8 cellular contexts compared by ENCODE assay signal in genomic region chr2:238141541-238142318, GRCh38. TPM values are rescaled to one million over a fixed set of nuclear protein-coding genes. Genes with fewer than 3 reads are reported as not detected.
A peak's percentile ranks its signal among the peaks of the same experiment; 100 is the strongest.
DNase-seq lines count a peak whose midpoint lies in the region; ATAC-seq, FAIRE-seq and TF ChIP-seq lines count a peak whose summit lies in the region.
"Had no signal": no experiment of that assay in that cellular context is flagged by ENCODE, and none has a peak within 500 bp of the region (broad histone marks: within the 10 kb centered on the region; RNA-seq: fewer than 3 reads in every experiment).

No MANE protein-coding gene starts in this region.

- DNase-seq in H54 (ENCODE audit: insufficient read length, low spot score) (peak; percentile 79), NCI-H460 (ENCODE audit: extremely low read depth, low read depth) (peak; percentile 26), breast epithelium (ENCODE audit: low spot score in 2 of 2) (peak; percentile 23 to 72), renal cortical epithelial cell (ENCODE audit: low read depth) (peak; percentile 83), T-helper 2 cell (no peak), retina (no peak)
- DNase-seq: adrenal gland had no signal

- H3K27me3 ChIP-seq in breast epithelium = no peaks in the 10 kb centered on the region
- H3K27me3 ChIP-seq: adrenal gland had no signal

- H3K4me1 ChIP-seq in breast epithelium = no peaks in the 10 kb centered on the region
- H3K4me1 ChIP-seq: adrenal gland had no signal

- TF ChIP-seq CTCF in breast epithelium (IDR thresholded peaks at IDR 0.05) = no peak

- no peaks in the 10 kb centered on the region for H3K9me3 ChIP-seq in breast epithelium
- H3K9me3 ChIP-seq: adrenal gland had no signal

- no peaks in the 10 kb centered on the region for H3K36me3 ChIP-seq in breast epithelium
- H3K36me3 ChIP-seq: adrenal gland had no signal

- no peak overlapping the region for H3K27ac ChIP-seq in breast epithelium
- H3K27ac ChIP-seq: adrenal gland had no signal

- peak; percentile 83 for FAIRE-seq in H54 (lab: Jason Lieb, UNC)

- no peak for TF ChIP-seq POLR2A in H54 (IDR thresholded peaks at IDR 0.05; ENCODE audit: low read depth, low read length)
- no peak for TF ChIP-seq POLR2A in breast epithelium (IDR thresholded peaks at IDR 0.05)

- intact Hi-C loops in breast epithelium (cut with DNase I; ENCODE audit: low total_unique reads) = no loop called here

- no peak overlapping the region for H3K4me3 ChIP-seq in breast epithelium
- H3K4me3 ChIP-seq: adrenal gland had no signal

- ATAC-seq in HG02970 (IDR thresholded peaks at IDR 0.05; ENCODE audit: low FRiP score, unreplicated experiment) = no peak

RNA-seq across cellular contexts. Expression of gene KLHL30, which starts 3.3 kb away (rescaled TPM):
- total RNA-seq in NCI-H460 (2014; rRNA removed; shearing (Covaris generic)) = 0.05 TPM in 1 of 2 replicates, not detected in the other
- 0.13 and 0.47 TPM in 2 replicates for polyA plus RNA-seq in NCI-H460 (2014; cell fraction: nucleus; rRNA removed)
- total RNA-seq in breast epithelium (under 1 TPM; 0.15 to 0.98 (median 0.32) TPM), renal cortical epithelial cell (0.40 and 0.87 TPM in 2 replicates)

RNA-seq across cellular contexts. Expression of gene ERFE, which starts 17.0 kb away (rescaled TPM):
- total RNA-seq in NCI-H460 (2014; rRNA removed; shearing (Covaris generic)) = 7.7 and 10.0 TPM in 2 replicates
- polyA plus RNA-seq in NCI-H460 (2014; cell fraction: nucleus; rRNA removed) = 15.9 and 16.9 TPM in 2 replicates
- total RNA-seq in breast epithelium = under 1 TPM in 2 of 3 donors, not detected in 1; 0.48 to 0.98 TPM
- total RNA-seq in renal cortical epithelial cell = 10.4 and 13.9 TPM in 2 replicates

RNA-seq across cellular contexts. Expression of gene ESPNL, which starts 41.6 kb away (rescaled TPM):
- total RNA-seq in NCI-H460 (2014; rRNA removed; shearing (Covaris generic)) = 0.20 and 0.35 TPM in 2 replicates
- polyA plus RNA-seq in NCI-H460 (2014; cell fraction: nucleus; rRNA removed) = 4.2 and 4.6 TPM in 2 replicates
- total RNA-seq in breast epithelium (1 to 10 TPM in 1 of 3 donors, under 1 TPM in 2; 0.15 to 1.3 (median 0.64) TPM), renal cortical epithelial cell (0.85 and 4.5 TPM in 2 replicates)

Comparison
In these comparisons a context has a peak if more than half of its experiments do, and no peak if none do; other contexts are left out.
1. DNase-seq: peak in H54 (single experiment), NCI-H460 (single experiment), breast epithelium (2 of 2) and renal cortical epithelial cell (single experiment); none in T-helper 2 cell (0 of 5) and retina (single experiment).